Comparison of ENCODE assay signal across 8 cellular contexts in genomic region chr2:219553168-219553417, GRCh38. TPM values are rescaled to one million over a fixed set of nuclear protein-coding genes. Genes with fewer than 3 reads are reported as not detected.
DNase-seq lines count a peak whose midpoint lies in the region; ATAC-seq, FAIRE-seq and TF ChIP-seq lines count a peak whose summit lies in the region.

No MANE protein-coding gene starts in this region.

- CTCF ChIA-PET in CD8-positive, alpha-beta memory T cell (lab: Charles Lee), result interaction anchor here (6.3 kb wide), 1 partner anchor 11 kb away, joined by 34 read pairs; the partner anchor contains the start of genes CHPF and TMEM198

- TF ChIP-seq CTCF in sigmoid colon (IDR thresholded peaks at IDR 0.05), result no peak

- no CpG with 5 or more reads among the region's 7 CpGs for whole genome bisulfite sequencing in iPS DF 6.9 (ENCODE audit: insufficient coverage, insufficient read length)
- 23 to 37% methylated on average over 7 of the region's 7 CpGs for WGBS in sigmoid colon, 2 donors

- FAIRE-seq in urothelium cell line (lab: Jason Lieb, UNC), result no peak

- no peaks in the 10 kb centered on the region for H3K9me3 ChIP-seq in CD8-positive, alpha-beta memory T cell (ENCODE audit: low read length)
- H3K9me3 ChIP-seq in T-helper 17 cell (ENCODE audit: control insufficient read depth, low read length, poor library complexity, severe bottlenecking) (no peaks in the 10 kb centered on the region), iPS DF 6.9 (ENCODE audit: control insufficient read depth, insufficient read depth, low read length) (no peaks in the 10 kb centered on the region), sigmoid colon (no peaks in the 10 kb centered on the region)

- H3K27ac ChIP-seq in CD8-positive, alpha-beta memory T cell (ENCODE audit: low read depth, low read length), result no peak overlapping the region
- H3K27ac ChIP-seq in iPS DF 6.9 (ENCODE audit: low read length) (no peak overlapping the region), sigmoid colon (peak overlapping the region in 2 of 4 donors; percentile 69 to 78)

- POLR2A ChIA-PET in CD8-positive, alpha-beta memory T cell (lab: Charles Lee), result interaction anchor here (1.0 kb wide), 1 partner anchor 165 kb away, joined by 4 read pairs; the partner anchor contains the start of gene DNPEP

- H3K4me3 ChIP-seq in CD8-positive, alpha-beta memory T cell (ENCODE audit: low read length), result peak overlapping the region; percentile 32
- peak overlapping the region; percentile 65; the same call in 1 of the 2 replicates for H3K4me3 ChIP-seq in iPS DF 6.9 (ENCODE audit: low read length)
- H3K4me3 ChIP-seq in sigmoid colon, result peak overlapping the region; percentile 49 to 64 (median 56)

- DNase-seq in CD8-positive, alpha-beta memory T cell, result no peak
- no peak for DNase-seq in T-helper 17 cell
- no peak for DNase-seq in iPS DF 6.9 (ENCODE audit: low read depth, low spot score)
- DNase-seq in sigmoid colon, result no peak
- DNase-seq in mesenteric fat pad (ENCODE audit: low spot score), result no peak
- no peak for DNase-seq in putamen (ENCODE audit: low spot score)
- no peak for DNase-seq in urothelium cell line (ENCODE audit: low spot score)

- H3K27me3 Mint-ChIP-seq in CD8-positive, alpha-beta memory T cell, result peaks cover 34 to 68% of the 10 kb centered on the region in 2 donors
- H3K27me3 Mint-ChIP-seq in T-helper 17 cell, result peaks cover 56% of the 10 kb centered on the region

- no peaks in the 10 kb centered on the region for H3K9me3 Mint-ChIP-seq in CD8-positive, alpha-beta memory T cell

- no peak for TF ChIP-seq EP300 in sigmoid colon (IDR thresholded peaks at IDR 0.05)

- H3K27ac Mint-ChIP-seq in CD8-positive, alpha-beta memory T cell, result no peak overlapping the region
- no peak overlapping the region for H3K27ac Mint-ChIP-seq in T-helper 17 cell

- TF ChIP-seq POLR2A in sigmoid colon (IDR thresholded peaks at IDR 0.05), result no peak

- H3K27me3 ChIP-seq in CD8-positive, alpha-beta memory T cell (ENCODE audit: insufficient read depth, low read length, poor library complexity, severe bottlenecking), result peaks cover 26% of the 10 kb centered on the region
- no peaks in the 10 kb centered on the region; the same call in 1 of the 2 replicates for H3K27me3 ChIP-seq in iPS DF 6.9 (ENCODE audit: control insufficient read depth, insufficient read depth, low read length)
- H3K27me3 ChIP-seq in sigmoid colon, result peaks cover 0 to 13% (median 0%) of the 10 kb centered on the region in 3 donors

- no peaks in the 10 kb centered on the region for H3K36me3 Mint-ChIP-seq in CD8-positive, alpha-beta memory T cell
- H3K36me3 Mint-ChIP-seq in T-helper 17 cell (ENCODE audit: low read depth), result no peaks in the 10 kb centered on the region

- no peaks in the 10 kb centered on the region for H3K36me3 ChIP-seq in CD8-positive, alpha-beta memory T cell (ENCODE audit: insufficient read depth, low read length)
- peaks cover 3% of the 10 kb centered on the region; the same call in 1 of the 2 replicates for H3K36me3 ChIP-seq in iPS DF 6.9 (ENCODE audit: control insufficient read depth, insufficient read depth, low read length)
- H3K36me3 ChIP-seq in sigmoid colon, result peaks cover 0 to 19% (median 0%) of the 10 kb centered on the region in 4 donors

- peaks cover 0 to 16% (median 9%) of the 10 kb centered on the region in 3 donors for H3K4me1 Mint-ChIP-seq in CD8-positive, alpha-beta memory T cell
- peaks cover 9% of the 10 kb centered on the region for H3K4me1 Mint-ChIP-seq in T-helper 17 cell

- peaks cover 7% of the 10 kb centered on the region for H3K4me1 ChIP-seq in CD8-positive, alpha-beta memory T cell (ENCODE audit: insufficient read depth, low read length)
- H3K4me1 ChIP-seq in iPS DF 6.9 (ENCODE audit: control insufficient read depth, insufficient read depth, low read length) (0 out of 2 replicates have a peak, but pooled peaks cover 4% of the 10 kb centered on the region), sigmoid colon (peaks cover 0 to 27% (median 21%) of the 10 kb centered on the region in 4 donors)

- intact Hi-C loops in sigmoid colon (cut with DNase I), result loop anchor here (1.0 kb wide), 1 partner anchor 44 kb away; the partner anchor contains the start of gene STK11IP

- ATAC-seq in T-helper 17 cell, result no peak
- ATAC-seq in HG02884 (IDR thresholded peaks at IDR 0.05; ENCODE audit: unreplicated experiment), result no peak

- peak overlapping the region in 6 of 7 donors; percentile 41 to 62 (median 54) for H3K4me3 Mint-ChIP-seq in CD8-positive, alpha-beta memory T cell
- H3K4me3 Mint-ChIP-seq in T-helper 17 cell, result peak overlapping the region; percentile 12

RNA-seq across cellular contexts. Expression of gene TMEM198, which starts 9.3 kb away (rescaled TPM):
- total RNA-seq in CD8-positive, alpha-beta memory T cell, result 1 to 10 TPM; 5.2 to 6.0 TPM
- polyA plus RNA-seq in CD8-positive, alpha-beta memory T cell, result not detected
- under 1 TPM; 0.42 to 0.77 TPM for total RNA-seq in T-helper 17 cell
- 1 to 10 TPM in 3 of 4 donors, under 1 TPM in 1; 0.71 to 3.0 (median 1.6) TPM for total RNA-seq in sigmoid colon
- polyA plus RNA-seq in sigmoid colon, result 1 to 10 TPM in 2 of 3 donors, not detected in 1; 1.2 to 3.9 TPM
- 2.6 TPM for total RNA-seq in mesenteric fat pad

RNA-seq across cellular contexts. Expression of gene CHPF, which starts 9.5 kb away (rescaled TPM):
- total RNA-seq in CD8-positive, alpha-beta memory T cell, result 10 to 100 TPM; 32.9 to 36.5 TPM
- 8.7 TPM for polyA plus RNA-seq in CD8-positive, alpha-beta memory T cell
- total RNA-seq in T-helper 17 cell (10 to 100 TPM in 1 of 2 donors, 1 to 10 TPM in 1; 9.4 to 10.4 TPM), sigmoid colon (10 to 100 TPM; 12.5 to 39.1 (median 23.5) TPM), mesenteric fat pad (24.1 TPM)
- 10 to 100 TPM in 1 of 3 donors, 1 to 10 TPM in 2; 5.5 to 37.3 (median 6.6) TPM for polyA plus RNA-seq in sigmoid colon

RNA-seq across cellular contexts. Expression of gene OBSL1, which starts 18.2 kb away (rescaled TPM):
- total RNA-seq in CD8-positive, alpha-beta memory T cell, result under 1 TPM; 0.48 to 0.69 TPM
- polyA plus RNA-seq in CD8-positive, alpha-beta memory T cell, result not detected
- 1 to 10 TPM in 1 of 2 donors, under 1 TPM in 1; 0.67 to 1.1 TPM for total RNA-seq in T-helper 17 cell
- total RNA-seq in sigmoid colon, result 10 to 100 TPM; 34.6 to 83.6 (median 53.3) TPM
- polyA plus RNA-seq in sigmoid colon, result 10 to 100 TPM in 1 of 3 donors, 1 to 10 TPM in 2; 2.8 to 15.6 (median 7.8) TPM
- total RNA-seq in mesenteric fat pad, result 61.5 TPM

RNA-seq across cellular contexts. Expression of gene INHA, which starts 19.0 kb away (rescaled TPM):
- total RNA-seq in CD8-positive, alpha-beta memory T cell, result not detected
- polyA plus RNA-seq in CD8-positive, alpha-beta memory T cell, result not detected
- total RNA-seq in T-helper 17 cell, result not detected
- total RNA-seq in sigmoid colon, result under 1 TPM in 2 of 4 donors, not detected in 2; 0.33 to 0.36 TPM
- under 1 TPM in 2 of 3 donors, not detected in 1; 0.31 to 0.46 TPM for polyA plus RNA-seq in sigmoid colon
- total RNA-seq in mesenteric fat pad, result 0.45 TPM

RNA-seq across cellular contexts. Expression of gene ASIC4, which starts 38.8 kb away (rescaled TPM):
- not detected for total RNA-seq in CD8-positive, alpha-beta memory T cell
- not detected for polyA plus RNA-seq in CD8-positive, alpha-beta memory T cell
- total RNA-seq in T-helper 17 cell, result under 1 TPM in 1 of 2 donors, not detected in 1; 0.13 TPM
- under 1 TPM in 1 of 4 donors, not detected in 3; under 0.01 TPM for total RNA-seq in sigmoid colon
- polyA plus RNA-seq in sigmoid colon, result under 1 TPM in 1 of 3 donors, not detected in 2; 0.07 TPM
- total RNA-seq in mesenteric fat pad, result not detected

Comparison
In these comparisons a context has a peak if more than half of its experiments do, and no peak if none do; other contexts are left out.
1. RNA of gene OBSL1, which starts 18.2 kb away (total RNA-seq): 34.6 to 83.6 TPM in sigmoid colon and 61.5 TPM in mesenteric fat pad (single experiment); 0.67 to 1.1 TPM in T-helper 17 cell and 0.48 to 0.69 TPM in CD8-positive, alpha-beta memory T cell; every median in the first group is over 10 times any median in the second.
2. Peak in every context shown above with its lines, with median percentiles within 50 percentile points of each other: H3K4me3 ChIP-seq.